8 cellular contexts compared by ENCODE assay signal in the genomic region with DNA sequence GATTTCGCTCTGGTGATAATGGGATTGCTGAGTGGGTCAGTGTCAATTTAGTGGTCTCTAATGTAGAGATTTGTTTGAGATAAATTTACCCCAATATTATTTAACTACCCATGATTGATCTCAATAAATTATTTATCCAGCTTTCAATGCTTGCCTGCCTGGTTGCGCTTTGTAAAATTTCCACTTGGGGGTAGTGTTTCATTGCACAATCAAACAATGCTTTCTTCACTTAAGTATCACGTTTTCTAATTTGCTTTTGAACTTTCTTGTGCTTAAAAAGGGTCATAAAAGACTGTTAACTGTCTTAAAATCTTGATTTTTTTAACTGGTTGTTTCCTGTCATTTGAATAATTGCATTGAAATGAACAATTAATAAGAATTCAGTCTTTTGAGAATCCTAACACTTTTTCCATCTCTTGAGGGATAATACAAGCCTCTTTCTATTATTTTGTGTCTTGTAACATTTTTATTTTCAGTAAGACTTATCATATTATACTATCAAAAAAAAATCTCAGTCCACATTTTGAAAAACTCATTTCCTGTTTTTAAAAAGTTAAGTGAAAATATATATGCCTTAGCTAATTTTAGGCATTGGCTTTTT. TPM values are rescaled to one million over a fixed set of nuclear protein-coding genes. Genes with fewer than 3 reads are reported as not detected.
DNase-seq lines count a peak whose midpoint lies in the region; ATAC-seq and TF ChIP-seq lines count a peak whose summit lies in the region.

No MANE protein-coding gene starts in this region.

- DNase-seq in SKM-1 treated with dmso at 0.1 percent for 144 hours (lab: John Stamatoyannopoulos, UW; ENCODE audit: unreplicated experiment): peak; percentile 6
- no peak for DNase-seq in SKM-1 (lab: John Stamatoyannopoulos, UW; ENCODE audit: unreplicated experiment)
- DNase-seq in Karpas-422: peak; percentile 83
- DNase-seq in astrocyte of the spinal cord (ENCODE audit: low read depth, low spot score): peak; percentile 62
- DNase-seq in medulla oblongata (ENCODE audit: extremely low spot score): peak; percentile 71
- DNase-seq in H7: no peak
- DNase-seq in stimulated activated CD4-positive, alpha-beta T cell treated with anti-CD3 and anti-CD28 coated beads, Interleukin-12 subunit alpha, Interleukin-12 subunit beta, amount 100 ng/mL, for 4 hours: no peak

- H3K9me2 ChIP-seq in Karpas-422 (replicated peaks; ENCODE audit: insufficient read depth, low read length): no peaks in the 10 kb centered on the region

- H4K20me1 ChIP-seq in Karpas-422 (ENCODE audit: insufficient read depth, low read depth, low read length): no peaks in the 10 kb centered on the region

- H3K4me3 ChIP-seq in Karpas-422 (ENCODE audit: low read length) (no peak overlapping the region), astrocyte of the spinal cord (ENCODE audit: low read depth, low read length) (no peak overlapping the region), H7 (ENCODE audit: insufficient read depth, low read depth, low read length) (no peak overlapping the region)

- H3K79me2 ChIP-seq in Karpas-422 (ENCODE audit: low read length): peaks cover 53% of the 10 kb centered on the region

- H3K27me3 ChIP-seq in Karpas-422 (ENCODE audit: low read length) (no peaks in the 10 kb centered on the region), H7 (ENCODE audit: control insufficient read depth, insufficient read depth, low read length) (no peaks in the 10 kb centered on the region)

- H3K36me3 ChIP-seq in Karpas-422 (ENCODE audit: insufficient read depth, low read length): peaks cover 11% of the 10 kb centered on the region; the same call in 1 of the 2 replicates
- peaks cover 1% of the 10 kb centered on the region; the same call in 1 of the 2 replicates for H3K36me3 ChIP-seq in H7 (replicated peaks; ENCODE audit: control insufficient read depth, insufficient read depth, low read length)

- H3K9me3 ChIP-seq in Karpas-422 (ENCODE audit: low read length): peaks cover 9% of the 10 kb centered on the region

- peak; percentile 58 for ATAC-seq in GM21515 (IDR thresholded peaks at IDR 0.05; ENCODE audit: unreplicated experiment)

- peak overlapping the region; percentile 40 for H3K4me2 ChIP-seq in Karpas-422 (ENCODE audit: low read depth, low read length, poor library complexity, severe bottlenecking)

- TF ChIP-seq CTCF in astrocyte of the spinal cord (IDR thresholded peaks at IDR 0.05; ENCODE audit: low read depth, low read length): peak; percentile 72

- H3K4me1 ChIP-seq in Karpas-422 (ENCODE audit: low read length): peaks cover 12% of the 10 kb centered on the region

- in situ Hi-C loops in astrocyte of the spinal cord (cut with HindIII; ENCODE audit: low sequenced_read_pairs): no loop called here

- H2AFZ ChIP-seq in Karpas-422 (ENCODE audit: low read length): no peak overlapping the region

- no peak overlapping the region for H3K9ac ChIP-seq in Karpas-422 (ENCODE audit: low read length)

- no peak overlapping the region for H3K27ac ChIP-seq in Karpas-422 (ENCODE audit: low read length)

RNA-seq across cellular contexts. Expression of gene HSD17B4, which starts 18.7 kb away (rescaled TPM):
- 57.6 and 127 TPM in 2 replicates for total RNA-seq in Karpas-422 (2014; rRNA removed; shearing (Covaris generic); ENCODE audit: low replicate concordance)
- 339 and 409 TPM in 2 replicates for total RNA-seq in H7 (2014; rRNA removed; shearing (Covaris generic))

Comparison
In these comparisons a context has a peak if more than half of its experiments do, and no peak if none do; other contexts are left out.
1. DNase-seq: peak in SKM-1 treated with dmso at 0.1 percent for 144 hours (single experiment), Karpas-422 (single experiment), astrocyte of the spinal cord (single experiment) and medulla oblongata (single experiment); none in SKM-1 (single experiment), H7 (single experiment) and stimulated activated CD4-positive, alpha-beta T cell treated with anti-CD3 and anti-CD28 coated beads, Interleukin-12 subunit alpha, Interleukin-12 subunit beta, amount 100 ng/mL, for 4 hours (single experiment).